8 cellular contexts compared by ENCODE assay signal in the genomic region with DNA sequence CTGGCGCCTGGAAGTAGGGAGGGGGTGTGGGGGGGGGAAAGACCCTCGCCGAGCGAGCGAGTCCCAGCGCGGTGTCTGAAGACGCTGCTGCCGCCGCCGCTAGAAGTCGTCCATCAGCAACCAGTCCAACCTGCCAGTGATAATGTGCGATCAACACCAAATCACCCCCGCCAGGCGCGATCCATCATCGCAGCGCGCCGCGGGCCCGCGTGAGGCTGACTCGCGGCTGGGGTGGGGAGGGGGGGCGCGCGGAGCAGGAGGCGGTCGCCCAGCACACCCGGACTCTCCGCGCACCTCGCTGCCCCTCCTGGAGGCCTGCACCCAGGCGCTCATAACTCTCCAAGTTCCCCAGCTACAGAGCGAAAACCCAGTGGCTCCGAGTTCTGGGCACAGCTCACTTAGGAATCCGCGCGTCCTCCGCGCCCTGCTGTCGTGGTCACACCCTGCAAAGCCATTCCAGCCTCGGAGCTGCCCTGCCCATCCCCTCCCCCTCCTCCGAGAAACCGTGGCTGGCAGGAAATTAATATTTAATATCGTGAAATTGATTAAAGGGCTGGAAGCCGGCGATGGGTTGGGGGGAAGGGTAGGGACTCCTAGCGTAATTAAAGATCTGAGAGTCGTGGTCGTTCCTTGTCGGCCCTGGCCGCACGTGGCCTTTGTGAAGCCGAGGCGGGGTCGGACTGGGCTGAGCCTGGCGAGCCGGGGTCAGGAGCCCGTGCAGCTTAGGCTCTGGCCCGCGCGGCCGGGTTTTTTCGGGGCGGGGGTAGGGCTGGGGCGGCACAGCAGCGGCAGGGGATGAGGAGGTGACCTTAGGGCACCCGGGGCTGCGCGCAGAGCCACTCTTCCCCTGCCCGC. TPM values are rescaled to one million over a fixed set of nuclear protein-coding genes. Genes with fewer than 3 reads are reported as not detected.
DNase-seq lines count a peak whose midpoint lies in the region; ATAC-seq, FAIRE-seq and TF ChIP-seq lines count a peak whose summit lies in the region.

No MANE protein-coding gene starts in this region.

- H3K4me1 ChIP-seq in cardiac muscle cell (ENCODE audit: low read depth) (peaks cover 21% of the 10 kb centered on the region), K562 (replicated peaks in 1 of 2; ENCODE audit: control insufficient read depth in 2 of 2, insufficient read depth in 2 of 2, low read length in 2 of 2) (peaks cover 12 to 65% of the 10 kb centered on the region in 2 experiments), mesodermal cell (ENCODE audit: control insufficient read depth, insufficient read depth, low read length, poor library complexity, severe bottlenecking) (peaks cover 6% of the 10 kb centered on the region), vagina (peaks cover 39% of the 10 kb centered on the region)

- no peak for ATAC-seq in Right ventricle myocardium inferior
- ATAC-seq in K562: peak; percentile 12
- no peak for ATAC-seq in HG02759 (IDR thresholded peaks at IDR 0.05; ENCODE audit: unreplicated experiment)
- no peak for ATAC-seq in HG02852 (IDR thresholded peaks at IDR 0.05; ENCODE audit: unreplicated experiment)

- intact Hi-C loops in Right ventricle myocardium inferior (cut with DNase I): loop anchor here (2.0 kb wide), 1 partner anchor 19 kb away; no protein-coding TSS in a partner anchor
- intact Hi-C loops in K562 (cut with micrococcal nuclease): loop anchor here (2.0 kb wide), 2 partner anchors 13 to 49 kb away; no protein-coding TSS in a partner anchor
- intact Hi-C loops in vagina (cut with DNase I): loop anchor here (5.0 to 10.0 kb wide), 3 partner anchors 59 to 429 kb away; a partner anchor contains a TSS

- POLR2A ChIA-PET in K562 (lab: Yijun Ruan, JAX): interaction anchor here (0.6 to 2.1 kb wide), 6 partner anchors 9 to 66 kb away, joined by 3 to 6 read pairs (median 4); no protein-coding TSS in a partner anchor

- no peak overlapping the region; the same call in 1 of the 2 replicates for H2AFZ ChIP-seq in K562 (ENCODE audit: low read depth, low read length)

- TF ChIP-seq POLR2A in K562 (conservative IDR thresholded peaks at IDR 0.05): no peak
- no peak for TF ChIP-seq POLR2A in vagina (IDR thresholded peaks at IDR 0.05)

- WGBS in K562 (ENCODE audit: insufficient coverage, low coverage, missing lambda C conversion rate): 23% methylated on average over 22 of the region's 73 CpGs
- WGBS in mesodermal cell (ENCODE audit: insufficient coverage in 2 of 2), 2 experiments: 1 to 5% methylated on average over 15 to 16 of the region's 73 CpGs

- in situ Hi-C loops in K562 (cut with MboI): loop anchor here (10.0 kb wide), 1 partner anchor 51 kb away; no protein-coding TSS in a partner anchor

- FAIRE-seq in K562 (lab: Jason Lieb, UNC): peak; percentile 6

- peak overlapping the region; percentile 69 for H3K4me2 ChIP-seq in K562 (ENCODE audit: insufficient read depth, low read length)

- H3K36me3 ChIP-seq in cardiac muscle cell: no peaks in the 10 kb centered on the region
- peaks cover 6% of the 10 kb centered on the region; the same call in 1 of the 3 replicates for H3K36me3 ChIP-seq in K562 (ENCODE audit: control insufficient read depth, insufficient read depth, low read length)
- H3K36me3 ChIP-seq in mesodermal cell (ENCODE audit: control insufficient read depth, insufficient read depth, low read length): no peaks in the 10 kb centered on the region
- no peaks in the 10 kb centered on the region for H3K36me3 ChIP-seq in vagina

- no peaks in the 10 kb centered on the region for H3K9me1 ChIP-seq in K562 (ENCODE audit: control insufficient read depth, insufficient read depth, low read length)

- BruUV-seq in K562 (replicated peaks; lab: Mats Ljungman, UMichigan): TSS peak; percentile 35

- H3K79me2 ChIP-seq in K562 (ENCODE audit: control insufficient read depth, insufficient read depth, low read length): peaks cover 43% of the 10 kb centered on the region

- peak overlapping the region; percentile 68 to 93; a peak in 3 of 4 replicates for H3K9ac ChIP-seq in K562 (ENCODE audit: insufficient read depth in 1 of 2, low read depth in 2 of 2, low read length in 2 of 2)

- H3K27me3 ChIP-seq in cardiac muscle cell: peaks cover 7% of the 10 kb centered on the region
- no peaks in the 10 kb centered on the region for H3K27me3 ChIP-seq in K562 (ENCODE audit: control insufficient read depth in 2 of 2, insufficient read depth in 2 of 2, low read length in 2 of 2)
- H3K27me3 ChIP-seq in vagina: peaks cover 9% of the 10 kb centered on the region

- TF ChIP-seq EP300 in K562 (IDR thresholded peaks at IDR 0.05; ENCODE audit: low read length): no peak

- TF ChIP-seq CTCF in cardiac muscle cell (IDR thresholded peaks at IDR 0.05; ENCODE audit: low read depth, low read length) (no peak), K562 (IDR thresholded peaks at IDR 0.05 in 2 of 3, conservative IDR thresholded peaks at IDR 0.05 in 1 of 3; ENCODE audit: insufficient read depth in 2 of 3, low read depth in 1 of 3, low read length in 3 of 3) (no peak), vagina (IDR thresholded peaks at IDR 0.05) (no peak)

- H3K4me3 ChIP-seq in cardiac muscle cell (peak overlapping the region; percentile 43), K562 (peak overlapping the region; percentile 45), mesodermal cell (ENCODE audit: extremely low read depth, insufficient read depth, low read length, poor library complexity, severe bottlenecking) (peak overlapping the region; percentile 29), vagina (peak overlapping the region; percentile 37 to 42)

- DNase-seq in cardiac muscle cell (ENCODE audit: low read depth in 1 of 2, low spot score in 1 of 2): no peak
- DNase-seq in Right ventricle myocardium inferior (ENCODE audit: missing footprints): no peak
- peak; percentile 51 to 56 (median 52) for DNase-seq in K562 (ENCODE audit: extremely low read depth in 1 of 4, low spot score in 3 of 4)
- DNase-seq in vagina (ENCODE audit: extremely low spot score in 2 of 2): no peak
- DNase-seq in activated CD4-positive, alpha-beta T cell treated with anti-CD3 and anti-CD28 coated beads, Interleukin-2, amount 50 U/mL, for 48 hours: no peak

- peak overlapping the region; percentile 76 for H3K27ac ChIP-seq in cardiac muscle cell
- H3K27ac ChIP-seq in K562 (ENCODE audit: extremely low read depth, low read depth, low read length): peak overlapping the region; percentile 90
- no peak overlapping the region for H3K27ac ChIP-seq in mesodermal cell (ENCODE audit: low read depth, low read length, severe bottlenecking)
- no peak overlapping the region for H3K27ac ChIP-seq in vagina

- CTCF ChIA-PET in K562 (lab: Yijun Ruan, JAX; ENCODE audit: low intra/inter-chr PET ratio): interaction anchor here (1.0 kb wide), 1 partner anchor 57 kb away, joined by 4 read pairs; no protein-coding TSS in a partner anchor

- TF ChIP-seq RAD21 in K562 (CRISPR knock-in tag; conservative IDR thresholded peaks at IDR 0.05 in 1 of 2, IDR thresholded peaks at IDR 0.05 in 1 of 2): no peak

- H4K20me1 ChIP-seq in K562 (replicated peaks; ENCODE audit: control insufficient read depth, insufficient read depth, low read length): no peaks in the 10 kb centered on the region

- H3K9me3 ChIP-seq in cardiac muscle cell (ENCODE audit: low read depth) (no peaks in the 10 kb centered on the region), K562 (replicated peaks; ENCODE audit: control insufficient read depth, insufficient read depth, low read depth, low read length) (no peaks in the 10 kb centered on the region), mesodermal cell (ENCODE audit: control insufficient read depth, low read length) (no peaks in the 10 kb centered on the region), vagina (no peaks in the 10 kb centered on the region)

TF ChIP-seq in K562, 482 proteins besides CTCF, POLR2A, EP300 and RAD21 (continues in another document):
- TF ChIP-seq KAT7 (CRISPR knock-in tag; IDR thresholded peaks at IDR 0.05; ENCODE audit: borderline replicate concordance) (peak; percentile 86; the same call in 1 of the 2 replicates), ETV5 (CRISPR knock-in tag; IDR thresholded peaks at IDR 0.05; ENCODE audit: low read depth) (no peak), RCOR1 (IDR thresholded peaks at IDR 0.05; ENCODE audit: borderline replicate concordance in 1 of 2, low read depth in 2 of 2, low read length in 2 of 2) (no peak), SRSF7 (optimal IDR thresholded peaks at IDR 0.05; ENCODE audit: low read depth, low read length) (no peak), ATF1 (CRISPR knock-in tag; IDR thresholded peaks at IDR 0.05) (no peak), ATF1 (tag; IDR thresholded peaks at IDR 0.05) (0 out of 2 replicates have a peak, but pooled peaks have one; percentile 27), ZNF586 (CRISPR knock-in tag; conservative IDR thresholded peaks at IDR 0.05) (no peak), ZNF217 (CRISPR knock-in tag; IDR thresholded peaks at IDR 0.05) (no peak)

RNA-seq across cellular contexts. Expression of a gene that starts 58.1 kb away (rescaled TPM):
- total RNA-seq in cardiac muscle cell: 56.3 and 90.5 TPM in 2 replicates
- polyA plus RNA-seq in cardiac muscle cell: 30.0 and 43.1 TPM in 2 replicates
- 16.9 TPM for total RNA-seq in Right ventricle myocardium inferior
- 128 and 140 TPM in 2 replicates for total RNA-seq in K562 (2011; cell fraction: chromatin; rRNA removed; ENCODE audit: low replicate concordance)
- 71.6 and 74.4 TPM in 2 replicates for total RNA-seq in K562 (2011; cell fraction: nucleolus; rRNA removed)
- total RNA-seq in K562 (2011; cell fraction: nucleoplasm; rRNA removed): 97.0 and 135 TPM in 2 replicates
- 73.7 and 76.0 TPM in 2 replicates for total RNA-seq in K562 (2014; rRNA removed)
- 37.6 and 37.9 TPM in 2 replicates for total RNA-seq in K562 (2014; rRNA removed; fragmentation: Illumina TruSeq; extraction: Trizol)
- 33.0 and 36.6 TPM in 2 replicates for total RNA-seq in K562 (2015; rRNA removed; fragmentation: Illumina TruSeq; extraction: Trizol)
- 98.3 and 113 TPM in 2 replicates for total RNA-seq in K562 (2021)
- 27.5 and 28.1 TPM in 2 replicates for polyA plus RNA-seq in K562 (2011; rRNA removed)
- polyA plus RNA-seq in K562 (2011; cell fraction: cytosol; rRNA removed): 30.1 and 38.0 TPM in 2 replicates
- 64.0 and 93.7 TPM in 2 replicates for polyA plus RNA-seq in K562 (2011; cell fraction: nucleus; rRNA removed)
- 72.8 and 76.1 TPM in 2 replicates for polyA plus RNA-seq in K562 (2012)
- 88.1 and 98.5 TPM in 2 replicates for polyA plus RNA-seq in K562 (2014; fragmentation: Illumina TruSeq; extraction: Trizol)
- polyA plus RNA-seq in K562 (2014; fragmentation: Nextera tagmentation; extraction: Ambion mirVana): 10 to 100 TPM; 32.0 to 37.4 TPM
- 44.4 and 64.6 TPM in 2 replicates for polyA plus RNA-seq in K562 (2014; rRNA removed)
- 40.5 and 49.5 TPM in 2 replicates for polyA minus RNA-seq in K562 (2011; rRNA and poly(A)+ RNA removed)
- 105 and 120 TPM in 2 replicates for polyA minus RNA-seq in K562 (2011; cell fraction: cytosol; rRNA and poly(A)+ RNA removed)
- 36.9 and 50.0 TPM in 2 replicates for polyA minus RNA-seq in K562 (2011; cell fraction: nucleus; rRNA and poly(A)+ RNA removed)
- polyA plus RNA-seq in mesodermal cell (2013, experiment 1 of 2): 21.2 TPM
- 19.5 TPM for polyA plus RNA-seq in mesodermal cell (2013, experiment 2 of 2)
- total RNA-seq in vagina: 19.9 TPM

Comparison
In these comparisons a context has a peak if more than half of its experiments do, and no peak if none do; other contexts are left out.
1. DNase-seq: peak in K562 (4 of 4); none in cardiac muscle cell (0 of 2), Right ventricle myocardium inferior (single experiment), vagina (0 of 2) and activated CD4-positive, alpha-beta T cell treated with anti-CD3 and anti-CD28 coated beads, Interleukin-2, amount 50 U/mL, for 48 hours (0 of 2).
2. H3K27ac ChIP-seq: peak in cardiac muscle cell (single experiment) and K562 (single experiment); none in mesodermal cell (single experiment) and vagina (single experiment).
3. Peak in every context shown above with its lines, with median percentiles within 50 percentile points of each other: H3K4me3 ChIP-seq.